In genomic region chr7:24825315-24825917, GRCh38 we compare ENCODE assay signal across 10 cellular contexts.
A peak's percentile ranks its signal among the peaks of the same experiment; 100 is the strongest.
DNase-seq lines count a peak whose midpoint lies in the region; ATAC-seq and TF ChIP-seq lines count a peak whose summit lies in the region.
"Had no signal": no experiment of that assay in that cellular context is flagged by ENCODE, and none has a peak within 500 bp of the region (broad histone marks: within the 10 kb centered on the region; RNA-seq: fewer than 3 reads in every experiment).

No MANE protein-coding gene starts in this region.

- peak overlapping the region; percentile 7 for H3K27ac Mint-ChIP-seq in T-helper 2 cell treated with Interferon-gamma antibody and Interleukin-4, amounts not matched to agents 5 μg/mL and 100 μg/mL, for 36 hours

- H3K4me3 ChIP-seq in epithelial cell of esophagus (ENCODE audit: low read length) (no peak overlapping the region), skin epidermis (no peak overlapping the region)

- peaks cover 66% of the 10 kb centered on the region for H3K36me3 Mint-ChIP-seq in T-helper 2 cell treated with Interferon-gamma antibody and Interleukin-4, amounts not matched to agents 5 μg/mL and 100 μg/mL, for 36 hours (ENCODE audit: low read depth)

- no peak for TF ChIP-seq CTCF in epithelial cell of esophagus (IDR thresholded peaks at IDR 0.05; ENCODE audit: insufficient read depth, low read depth, low read length, missing control alignments)

- no peak for ATAC-seq in HG02588 (IDR thresholded peaks at IDR 0.05; ENCODE audit: unreplicated experiment)
- ATAC-seq: activated CD4-positive, alpha-beta T cell treated with anti-CD3 and anti-CD28 coated beads for 36 hours had no signal

- no peak for DNase-seq in T-helper 2 cell treated with Interferon-gamma antibody and Interleukin-4, amounts not matched to agents 5 μg/mL and 100 μg/mL, for 36 hours (ENCODE audit: low spot score)
- DNase-seq in T-helper 2 cell (no peak), OCI-M1 (lab: John Stamatoyannopoulos, UW) (peak; percentile 14), epithelial cell of esophagus (ENCODE audit: low read depth) (peak; percentile 80), NCI-H2196 treated with DMSO at 0.1 percent for 48 hours (lab: John Stamatoyannopoulos, UW; ENCODE audit: unreplicated experiment) (no peak)
- no peak for DNase-seq in stimulated activated CD4-positive, alpha-beta T cell treated with anti-CD3 and anti-CD28 coated beads, Interleukin-12 subunit alpha, Interleukin-12 subunit beta, amount 100 ng/mL, for 4 hours
- DNase-seq: activated CD4-positive, alpha-beta T cell treated with anti-CD3 and anti-CD28 coated beads for 36 hours; NCI-H1694 treated with DMSO at 0.1 percent for 48 hours had no signal

- peak overlapping the region; percentile 74 for H3K4me3 Mint-ChIP-seq in T-helper 2 cell treated with Interferon-gamma antibody and Interleukin-4, amounts not matched to agents 5 μg/mL and 100 μg/mL, for 36 hours
- H3K4me3 Mint-ChIP-seq: activated CD4-positive, alpha-beta T cell treated with anti-CD3 and anti-CD28 coated beads for 36 hours had no signal

- H3K27ac ChIP-seq in skin epidermis, result peak overlapping the region in 18 of 21 experiments; percentile 24 to 85 (median 68)

- H3K9me3 Mint-ChIP-seq in T-helper 2 cell treated with Interferon-gamma antibody and Interleukin-4, amounts not matched to agents 5 μg/mL and 100 μg/mL, for 36 hours, result no peaks in the 10 kb centered on the region

- no peaks in the 10 kb centered on the region for H3K27me3 Mint-ChIP-seq in T-helper 2 cell treated with Interferon-gamma antibody and Interleukin-4, amounts not matched to agents 5 μg/mL and 100 μg/mL, for 36 hours (ENCODE audit: low read depth)
- H3K27me3 Mint-ChIP-seq: activated CD4-positive, alpha-beta T cell treated with anti-CD3 and anti-CD28 coated beads for 36 hours had no signal

- peaks cover 72% of the 10 kb centered on the region for H3K4me1 Mint-ChIP-seq in T-helper 2 cell treated with Interferon-gamma antibody and Interleukin-4, amounts not matched to agents 5 μg/mL and 100 μg/mL, for 36 hours (ENCODE audit: low read depth)

Comparison
In these comparisons a context has a peak if more than half of its experiments do, and no peak if none do; other contexts are left out.
1. DNase-seq: peak in OCI-M1 (single experiment) and epithelial cell of esophagus (single experiment); none in T-helper 2 cell treated with Interferon-gamma antibody and Interleukin-4, amounts not matched to agents 5 μg/mL and 100 μg/mL, for 36 hours (single experiment), T-helper 2 cell (0 of 5), stimulated activated CD4-positive, alpha-beta T cell treated with anti-CD3 and anti-CD28 coated beads, Interleukin-12 subunit alpha, Interleukin-12 subunit beta, amount 100 ng/mL, for 4 hours (single experiment) and NCI-H2196 treated with DMSO at 0.1 percent for 48 hours (single experiment).